In the genomic region with DNA sequence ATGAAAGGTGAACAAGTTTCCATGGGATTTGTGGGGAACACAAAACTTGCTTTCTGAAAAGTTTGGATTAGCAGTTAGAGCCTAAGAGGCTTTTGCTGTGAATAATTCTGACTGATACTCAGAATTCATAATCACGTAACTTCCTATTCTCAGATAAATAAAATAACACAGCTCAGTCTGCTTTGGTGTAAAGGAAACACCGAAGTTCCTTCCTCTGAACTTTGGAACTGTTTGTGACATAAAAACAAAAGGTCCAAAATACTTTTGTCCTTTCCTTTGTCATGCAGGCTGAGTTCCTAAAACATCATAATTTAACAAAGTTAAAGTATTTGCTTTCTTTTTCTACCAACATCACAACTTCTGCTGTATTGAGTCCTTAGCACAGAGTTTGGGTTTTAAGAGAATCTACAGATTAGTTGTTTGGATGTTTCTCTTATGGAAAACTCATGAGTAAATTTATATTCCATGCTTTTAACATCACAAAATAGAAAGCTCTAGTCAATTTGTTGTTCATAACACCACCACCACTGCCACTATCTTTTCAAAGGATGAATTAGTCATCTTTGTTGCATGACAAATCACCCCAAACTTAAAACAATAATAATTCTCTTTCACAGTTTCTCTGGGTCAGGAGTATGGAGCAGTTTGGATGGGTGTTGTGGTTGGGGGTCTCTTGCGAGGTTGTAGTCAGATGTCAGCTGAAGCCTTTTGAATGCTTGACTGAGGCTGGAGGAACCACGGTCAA, we compare ENCODE assay signal across 1 cellular context.
TF ChIP-seq lines count a peak whose summit lies in the region.

No MANE protein-coding gene starts in this region.

TF ChIP-seq in H1, 55 proteins besides CTCF, POLR2A, EP300 and RAD21:
- no peak for TF ChIP-seq JUND (IDR thresholded peaks at IDR 0.05; ENCODE audit: low read length)
- no peak for TF ChIP-seq SUZ12 (IDR thresholded peaks at IDR 0.05; ENCODE audit: low read length)
- TF ChIP-seq, protein P1, sequence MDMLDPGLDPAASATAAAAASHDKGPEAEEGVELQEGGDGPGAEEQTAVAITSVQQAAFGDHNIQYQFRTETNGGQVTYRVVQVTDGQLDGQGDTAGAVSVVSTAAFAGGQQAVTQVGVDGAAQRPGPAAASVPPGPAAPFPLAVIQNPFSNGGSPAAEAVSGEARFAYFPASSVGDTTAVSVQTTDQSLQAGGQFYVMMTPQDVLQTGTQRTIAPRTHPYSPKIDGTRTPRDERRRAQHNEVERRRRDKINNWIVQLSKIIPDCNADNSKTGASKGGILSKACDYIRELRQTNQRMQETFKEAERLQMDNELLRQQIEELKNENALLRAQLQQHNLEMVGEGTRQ (IDR thresholded peaks at IDR 0.05; ENCODE audit: low read length) = no peak
- TF ChIP-seq KDM5A (IDR thresholded peaks at IDR 0.05; ENCODE audit: low read length) = no peak
- TF ChIP-seq NRF1 (IDR thresholded peaks at IDR 0.05; ENCODE audit: low read depth, low read length) = no peak
- TF ChIP-seq, protein P2, sequence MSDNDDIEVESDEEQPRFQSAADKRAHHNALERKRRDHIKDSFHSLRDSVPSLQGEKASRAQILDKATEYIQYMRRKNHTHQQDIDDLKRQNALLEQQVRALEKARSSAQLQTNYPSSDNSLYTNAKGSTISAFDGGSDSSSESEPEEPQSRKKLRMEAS (IDR thresholded peaks at IDR 0.05) = no peak
- TF ChIP-seq BRCA1 (IDR thresholded peaks at IDR 0.05; ENCODE audit: low read depth, low read length) = no peak
- no peak for TF ChIP-seq EGR1 (IDR thresholded peaks at IDR 0.05; ENCODE audit: borderline replicate concordance, low read depth, low read length)
- TF ChIP-seq, protein P3, sequence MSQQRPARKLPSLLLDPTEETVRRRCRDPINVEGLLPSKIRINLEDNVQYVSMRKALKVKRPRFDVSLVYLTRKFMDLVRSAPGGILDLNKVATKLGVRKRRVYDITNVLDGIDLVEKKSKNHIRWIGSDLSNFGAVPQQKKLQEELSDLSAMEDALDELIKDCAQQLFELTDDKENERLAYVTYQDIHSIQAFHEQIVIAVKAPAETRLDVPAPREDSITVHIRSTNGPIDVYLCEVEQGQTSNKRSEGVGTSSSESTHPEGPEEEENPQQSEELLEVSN (IDR thresholded peaks at IDR 0.05) = no peak
- no peak for TF ChIP-seq RXRA (IDR thresholded peaks at IDR 0.05; ENCODE audit: insufficient read depth, low read depth, low read length)
